ENCODE assay signal across 1 cellular context in genomic region chr17:50867856-50868438, GRCh38.
TF ChIP-seq lines count a peak whose summit lies in the region.

No MANE protein-coding gene starts in this region.

TF ChIP-seq in HEK293, 187 proteins besides CTCF, POLR2A, EP300 and RAD21 (continued from another document and continues in another):
- TF ChIP-seq ZNF354C (tag by site-specific recombination; IDR thresholded peaks at IDR 0.05; ENCODE audit: borderline replicate concordance, low read depth) (no peak), ZNF148 (tag by site-specific recombination; IDR thresholded peaks at IDR 0.05; ENCODE audit: borderline replicate concordance) (no peak), ZNF544 (tag by site-specific recombination; IDR thresholded peaks at IDR 0.05) (no peak), ZNF292 (tag by site-specific recombination; IDR thresholded peaks at IDR 0.05; ENCODE audit: borderline replicate concordance, low read depth) (no peak), ZNF394 (tag by site-specific recombination; IDR thresholded peaks at IDR 0.05; ENCODE audit: borderline replicate concordance) (peak; percentile 17; the same call in 1 of the 2 replicates), ZNF302 (tag by site-specific recombination; IDR thresholded peaks at IDR 0.05; ENCODE audit: low read depth) (no peak), ZNF16 (tag by site-specific recombination; IDR thresholded peaks at IDR 0.05; ENCODE audit: low read depth) (no peak), ZNF514 (tag by site-specific recombination; IDR thresholded peaks at IDR 0.05) (no peak), ZNF174 (tag by site-specific recombination; IDR thresholded peaks at IDR 0.05) (no peak), ZNF677 (tag by site-specific recombination; IDR thresholded peaks at IDR 0.05) (no peak), ZNF670 (tag by site-specific recombination; IDR thresholded peaks at IDR 0.05; ENCODE audit: low read depth) (no peak), ZNF398 (tag by site-specific recombination; IDR thresholded peaks at IDR 0.05) (peak; percentile 55), BCL11A (tag by site-specific recombination; IDR thresholded peaks at IDR 0.05; ENCODE audit: low read depth) (no peak), ZNF335 (tag by site-specific recombination; conservative IDR thresholded peaks at IDR 0.05) (peak; percentile 53), ZNF239 (tag by site-specific recombination; IDR thresholded peaks at IDR 0.05) (no peak), BCL6B (tag by site-specific recombination; IDR thresholded peaks at IDR 0.05) (peak; percentile 32; the same call in 1 of the 2 replicates), ZNF626 (tag by site-specific recombination; IDR thresholded peaks at IDR 0.05) (no peak), ZNF768 (tag by site-specific recombination; IDR thresholded peaks at IDR 0.05) (no peak), ZNF184 (tag by site-specific recombination; IDR thresholded peaks at IDR 0.05) (no peak), ZNF2 (tag by site-specific recombination; IDR thresholded peaks at IDR 0.05) (0 out of 2 replicates have a peak, but pooled peaks have one; percentile 47), ZNF704 (tag by site-specific recombination; IDR thresholded peaks at IDR 0.05) (no peak), MZF1 (tag by site-specific recombination; IDR thresholded peaks at IDR 0.05; ENCODE audit: borderline replicate concordance) (no peak), ZNF529 (tag by site-specific recombination; IDR thresholded peaks at IDR 0.05; ENCODE audit: insufficient replicate concordance) (no peak), ZNF654 (tag by site-specific recombination; IDR thresholded peaks at IDR 0.05; ENCODE audit: low read depth) (no peak), ZNF10 (tag by site-specific recombination; IDR thresholded peaks at IDR 0.05) (no peak), ZNF600 (tag by site-specific recombination; IDR thresholded peaks at IDR 0.05) (peak; percentile 81), KLF7 (tag by site-specific recombination; IDR thresholded peaks at IDR 0.05; ENCODE audit: borderline replicate concordance) (0 out of 2 replicates have a peak, but pooled peaks have one; percentile 83), ZNF518A (tag by site-specific recombination; conservative IDR thresholded peaks at IDR 0.05; ENCODE audit: low read depth) (no peak; the same call in 1 of the 2 replicates), PATZ1 (tag by site-specific recombination; IDR thresholded peaks at IDR 0.05) (no peak; the same call in none of the 2 replicates), ZNF701 (tag by site-specific recombination; IDR thresholded peaks at IDR 0.05) (no peak), ZBTB1 (tag by site-specific recombination; IDR thresholded peaks at IDR 0.05) (no peak), ZBTB8A (tag by site-specific recombination; IDR thresholded peaks at IDR 0.05) (peak; percentile 54), ZSCAN5A (tag by site-specific recombination; IDR thresholded peaks at IDR 0.05) (no peak), ZNF596 (tag by site-specific recombination; IDR thresholded peaks at IDR 0.05) (no peak), ZNF280D (tag by site-specific recombination; IDR thresholded peaks at IDR 0.05) (no peak), ZNF19 (tag by site-specific recombination; IDR thresholded peaks at IDR 0.05; ENCODE audit: low read depth) (no peak), ZNF580 (tag by site-specific recombination; IDR thresholded peaks at IDR 0.05) (0 out of 2 replicates have a peak, but pooled peaks have one; percentile 25), ZBTB17 (tag by site-specific recombination; IDR thresholded peaks at IDR 0.05) (no peak; the same call in 1 of the 2 replicates)
